Comparison of ENCODE assay signal across 16 cellular contexts in the genomic region with DNA sequence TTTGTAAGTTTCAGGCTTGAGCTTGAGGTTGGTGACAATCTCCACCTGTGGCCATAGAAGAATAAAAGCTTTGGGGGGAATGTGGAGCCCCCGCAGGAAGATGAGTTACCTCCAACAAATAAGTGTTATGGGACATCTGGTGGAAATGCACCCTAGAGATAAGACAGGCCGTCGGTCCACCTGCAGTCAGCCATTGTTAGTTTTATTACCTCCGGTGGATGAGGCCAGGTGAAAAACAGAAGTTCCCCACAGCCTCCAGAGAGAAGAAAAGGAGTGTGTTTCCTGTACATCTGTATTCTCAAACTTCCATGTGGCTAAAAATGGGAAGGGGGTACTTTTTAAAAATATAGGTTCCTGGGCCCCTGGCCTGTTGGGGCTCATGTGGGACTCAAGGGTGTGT.
"Had no signal": no experiment of that assay in that cellular context is flagged by ENCODE, and none has a peak within 500 bp of the region (broad histone marks: within the 10 kb centered on the region; RNA-seq: fewer than 3 reads in every experiment).

No MANE protein-coding gene starts in this region.

- H3K27ac Mint-ChIP-seq: activated naive CD4-positive, alpha-beta T cell treated with anti-CD3 and anti-CD28 coated beads, Interleukin-2, amount 50 U/mL, for 72 hours; activated T-helper 1 cell treated with anti-CD3 and anti-CD28 coated beads, Interleukin-12 subunit alpha, Interleukin-12 subunit beta, Interleukin-2, Interleukin-4 antibody, amounts not matched to agents 30 ng/mL and 10 ng/mL and 1 ng/mL, durations not matched to agents 14 hours and 24 hours and 36 hours; stimulated activated memory B cell treated with anti-CD40 and anti-IgM and Interleukin-4, amounts not matched to agents 10 μg/mL and 1 μg/mL and 100 μg/mL, for 72 hours had no signal

- H3K9me3 Mint-ChIP-seq: activated naive CD4-positive, alpha-beta T cell treated with anti-CD3 and anti-CD28 coated beads, Interleukin-2, amount 50 U/mL, for 72 hours; activated T-helper 1 cell treated with anti-CD3 and anti-CD28 coated beads, Interleukin-12 subunit alpha, Interleukin-12 subunit beta, Interleukin-2, Interleukin-4 antibody, amounts not matched to agents 30 ng/mL and 10 ng/mL and 1 ng/mL, durations not matched to agents 14 hours and 24 hours and 36 hours; stimulated activated memory B cell treated with anti-CD40 and anti-IgM and Interleukin-4, amounts not matched to agents 10 μg/mL and 1 μg/mL and 100 μg/mL, for 72 hours had no signal

- H3K4me3 ChIP-seq: adrenal gland, lung, spleen, thyroid gland had no signal

- H3K9me3 ChIP-seq: adrenal gland, spleen, thyroid gland had no signal

- H3K27me3 ChIP-seq: thyroid gland had no signal

- H3K4me3 Mint-ChIP-seq: activated T-helper 1 cell treated with anti-CD3 and anti-CD28 coated beads, Interleukin-12 subunit alpha, Interleukin-12 subunit beta, Interleukin-2, Interleukin-4 antibody, amounts not matched to agents 30 ng/mL and 10 ng/mL and 1 ng/mL, durations not matched to agents 14 hours and 24 hours and 36 hours; stimulated activated memory B cell treated with anti-CD40 and anti-IgM and Interleukin-4, amounts not matched to agents 10 μg/mL and 1 μg/mL and 100 μg/mL, for 72 hours had no signal

- ATAC-seq: activated naive CD4-positive, alpha-beta T cell treated with anti-CD3 and anti-CD28 coated beads, Interleukin-2, amount 50 U/mL, for 72 hours; left lobe of liver; stimulated activated memory B cell treated with anti-CD40 and anti-IgM and Interleukin-4, amounts not matched to agents 10 μg/mL and 1 μg/mL and 100 μg/mL, for 72 hours had no signal

- H3K4me1 ChIP-seq: adrenal gland had no signal

- H3K4me1 Mint-ChIP-seq: stimulated activated memory B cell treated with anti-CD40 and anti-IgM and Interleukin-4, amounts not matched to agents 10 μg/mL and 1 μg/mL and 100 μg/mL, for 72 hours had no signal

- DNase-seq: activated CD4-positive, alpha-beta T cell treated with anti-CD3 and anti-CD28 coated beads, Interleukin-2, amount 50 U/mL, for 48 hours; activated gamma-delta T cell treated with Interleukin-2 at 50 U/mL for 16 hours; activated T-cell treated with anti-CD3 and anti-CD28 coated beads for 4 hours; adrenal gland; effector CD4-positive, alpha-beta T cell; midbrain; occipital lobe; retina; spleen; stimulated activated CD4-positive, alpha-beta T cell treated with anti-CD3 and anti-CD28 coated beads, Interleukin-4, amount 100 ng/mL, for 4 hours; thyroid gland had no signal

- H3K36me3 ChIP-seq: adrenal gland, spleen, thyroid gland had no signal

- H3K36me3 Mint-ChIP-seq: activated naive CD4-positive, alpha-beta T cell treated with anti-CD3 and anti-CD28 coated beads, Interleukin-2, amount 50 U/mL, for 72 hours; stimulated activated memory B cell treated with anti-CD40 and anti-IgM and Interleukin-4, amounts not matched to agents 10 μg/mL and 1 μg/mL and 100 μg/mL, for 72 hours had no signal
